In the genomic region with DNA sequence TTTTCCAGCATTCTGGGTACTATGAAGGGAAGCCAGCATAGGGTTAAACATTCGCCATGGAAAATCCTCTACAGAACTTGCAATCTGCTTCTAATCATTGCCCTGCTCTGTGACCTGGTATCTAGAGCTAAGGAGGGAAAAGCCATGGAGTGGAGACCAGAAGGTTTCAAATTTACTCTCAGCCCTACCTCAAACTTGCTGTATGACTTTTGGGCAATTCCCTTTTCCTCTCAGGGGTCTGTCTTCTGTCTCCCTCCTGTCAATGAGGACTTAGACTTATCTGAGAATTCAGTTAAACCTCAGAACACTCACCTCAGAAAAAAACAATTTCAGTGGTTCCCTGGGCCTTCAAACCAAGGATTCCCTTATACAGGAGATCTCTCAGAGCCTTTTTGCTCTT, we compare ENCODE assay signal across 9 cellular contexts. TPM values are rescaled to one million over a fixed set of nuclear protein-coding genes. Genes with fewer than 3 reads are reported as not detected.
DNase-seq lines count a peak whose midpoint lies in the region; ATAC-seq and TF ChIP-seq lines count a peak whose summit lies in the region.
"Had no signal": no experiment of that assay in that cellular context is flagged by ENCODE, and none has a peak within 500 bp of the region (broad histone marks: within the 10 kb centered on the region; RNA-seq: fewer than 3 reads in every experiment).

No MANE protein-coding gene starts in this region.

- H3K27ac ChIP-seq in Panc1 (ENCODE audit: low read length): peak overlapping the region; percentile 77
- H3K27ac ChIP-seq in uterus: peak overlapping the region; percentile 86 to 90

- CTCF ChIA-PET in Panc1 (lab: Charles Lee): no interaction called here

- TF ChIP-seq POLR2A in uterus (IDR thresholded peaks at IDR 0.05): no peak

- H3K9me3 Mint-ChIP-seq in activated naive CD4-positive, alpha-beta T cell treated with anti-CD3 and anti-CD28 coated beads, Interleukin-2, amount 50 U/mL, for 72 hours: peaks cover 0 to 5% of the 10 kb centered on the region in 2 donors

- H3K9me3 ChIP-seq in Panc1 (ENCODE audit: control insufficient read depth, insufficient read depth, low read depth, low read length) (no peaks in the 10 kb centered on the region), uterus (no peaks in the 10 kb centered on the region)
- H3K9me3 ChIP-seq: prostate gland had no signal

- peak; percentile 23 to 31 for ATAC-seq in activated naive CD4-positive, alpha-beta T cell treated with anti-CD3 and anti-CD28 coated beads, Interleukin-2, amount 50 U/mL, for 72 hours
- ATAC-seq in Panc1: no peak

- H3K4me1 ChIP-seq in Panc1 (ENCODE audit: control insufficient read depth, insufficient read depth, low read length) (peaks cover 10% of the 10 kb centered on the region), uterus (no peaks in the 10 kb centered on the region)
- H3K4me1 ChIP-seq: prostate gland had no signal

- POLR2A ChIA-PET in Panc1 (lab: Charles Lee): no interaction called here

- H3K36me3 Mint-ChIP-seq in activated naive CD4-positive, alpha-beta T cell treated with anti-CD3 and anti-CD28 coated beads, Interleukin-2, amount 50 U/mL, for 72 hours: peaks cover 9 to 11% of the 10 kb centered on the region in 2 donors

- no peak for DNase-seq in activated naive CD4-positive, alpha-beta T cell treated with anti-CD3 and anti-CD28 coated beads, Interleukin-2, amount 50 U/mL, for 72 hours (ENCODE audit: low spot score in 2 of 2)
- no peak for DNase-seq in activated naive CD4-positive, alpha-beta T cell treated with anti-CD3 and anti-CD28 coated beads, Interleukin-2, amount 50 U/mL, for 16 hours
- no peak for DNase-seq in Panc1 (ENCODE audit: low read depth, low spot score)
- no peak for DNase-seq in fibroblast of the aortic adventitia (ENCODE audit: low read depth)
- DNase-seq in uterus: no peak
- DNase-seq in NCI-H524 treated with DMSO at 0.1 percent for 48 hours (lab: John Stamatoyannopoulos, UW): no peak
- DNase-seq in RKO (ENCODE audit: low spot score): no peak
- DNase-seq in stimulated activated CD4-positive, alpha-beta T cell treated with anti-CD3 and anti-CD28 coated beads, Interleukin-4, amount 100 ng/mL, for 1 hour: no peak

- TF ChIP-seq CTCF in Panc1 (IDR thresholded peaks at IDR 0.05) (no peak), fibroblast of the aortic adventitia (IDR thresholded peaks at IDR 0.05; ENCODE audit: insufficient read depth, low read length) (no peak), uterus (IDR thresholded peaks at IDR 0.05) (no peak)

- BruUV-seq in Panc1 (replicated peaks; lab: Mats Ljungman, UMichigan): no TSS peak

- intact Hi-C loops in Panc1 (cut with micrococcal nuclease; ENCODE audit: unreplicated experiment) (no loop called here), uterus (cut with DNase I; ENCODE audit: low total_unique reads) (no loop called here)

- H3K27me3 ChIP-seq in Panc1 (ENCODE audit: control insufficient read depth, insufficient read depth, low read length) (no peaks in the 10 kb centered on the region), uterus (no peaks in the 10 kb centered on the region)

- peak overlapping the region in 1 of 2 donors; percentile 93 for H3K27ac Mint-ChIP-seq in activated naive CD4-positive, alpha-beta T cell treated with anti-CD3 and anti-CD28 coated beads, Interleukin-2, amount 50 U/mL, for 72 hours

- H3K4me3 ChIP-seq in Panc1 (ENCODE audit: low read depth in 2 of 2, low read length in 2 of 2) (peak overlapping the region; percentile 76 to 82; a peak in 3 of 4 replicates), fibroblast of the aortic adventitia (ENCODE audit: low read depth, low read length) (peak overlapping the region; percentile 43), uterus (no peak overlapping the region)

- in situ Hi-C loops in Panc1 (cut with HindIII; ENCODE audit: low pct_unique_long_range_greater_than_20kb, low sequenced_read_pairs): no loop called here

- no peaks in the 10 kb centered on the region for H3K36me3 ChIP-seq in Panc1 (ENCODE audit: control insufficient read depth, insufficient read depth, low read length)
- no peaks in the 10 kb centered on the region for H3K36me3 ChIP-seq in uterus
- H3K36me3 ChIP-seq: prostate gland had no signal

RNA-seq across cellular contexts. Expression of gene ARHGEF9, which starts 29.1 kb away (rescaled TPM):
- 10 to 100 TPM; 15.8 to 21.4 TPM for total RNA-seq in activated naive CD4-positive, alpha-beta T cell treated with anti-CD3 and anti-CD28 coated beads, Interleukin-2, amount 50 U/mL, for 72 hours
- total RNA-seq in Panc1 (2021; ENCODE audit: unreplicated experiment) (16.7 TPM), fibroblast of the aortic adventitia (ENCODE audit: low replicate concordance) (13.8 and 19.2 TPM in 2 replicates), uterus (10 to 100 TPM; 16.2 to 34.9 (median 24.4) TPM)
- 9.2 TPM for polyA plus RNA-seq in Panc1 (2012; ENCODE audit: insufficient read length)

Comparison
In these comparisons a context has a peak if more than half of its experiments do, and no peak if none do; other contexts are left out.
1. H3K4me3 ChIP-seq: peak in Panc1 (2 of 2) and fibroblast of the aortic adventitia (single experiment); none in uterus (0 of 2).